In genomic region chr17:62423647-62424461, GRCh38 we compare ENCODE assay signal across 8 cellular contexts. TPM values are rescaled to one million over a fixed set of nuclear protein-coding genes. Genes with fewer than 3 reads are reported as not detected.
DNase-seq lines count a peak whose midpoint lies in the region; ATAC-seq and TF ChIP-seq lines count a peak whose summit lies in the region.
"Not testable (repeated sequence)": the region's sequence is repeated elsewhere in the genome, so short reads cannot be mapped to it uniquely, and the experiment has no call there.

TSS of gene METTL2A (plus strand) at chr17:62423897. CDS start at chr17:62423903, 6 bp downstream.

- peaks cover 19% of the 10 kb centered on the region for H3K79me2 ChIP-seq in osteoblast (ENCODE audit: insufficient read depth, low read length)

- CTCF ChIA-PET in activated naive CD4-positive, alpha-beta T cell treated with anti-CD3 and anti-CD28 coated beads, Interleukin-2, amount 10 ng/mL, durations not matched to agents 7 days and 5 days (lab: Charles Lee) = not testable (repeated sequence)

- 1% methylated on average over 31 to 58 of the region's 58 CpGs for WGBS in testis, 2 donors

- H4K20me1 ChIP-seq in osteoblast (ENCODE audit: insufficient read depth, low read length) = not testable (repeated sequence)

- intact Hi-C loops in testis (cut with DNase I; ENCODE audit: low total_unique reads) = not testable (repeated sequence)

- peaks cover 10% of the 10 kb centered on the region for H3K4me1 ChIP-seq in osteoblast (ENCODE audit: insufficient read depth, low read length)
- H3K4me1 ChIP-seq in testis = not testable (repeated sequence)

- not testable (repeated sequence) for H3K27me3 Mint-ChIP-seq in activated naive CD4-positive, alpha-beta T cell treated with anti-CD3 and anti-CD28 coated beads, Interleukin-2, amount 10 ng/mL, durations not matched to agents 7 days and 5 days

- not testable (repeated sequence) for H3K36me3 ChIP-seq in SK-N-MC (ENCODE audit: insufficient read depth, low read length); osteoblast (ENCODE audit: insufficient read depth, low read length); testis (ENCODE audit: low read depth, missing control alignments)

- H3K36me3 Mint-ChIP-seq in activated naive CD4-positive, alpha-beta T cell treated with anti-CD3 and anti-CD28 coated beads, Interleukin-2, amount 10 ng/mL, durations not matched to agents 7 days and 5 days = not testable (repeated sequence)

- H3K4me1 Mint-ChIP-seq in activated naive CD4-positive, alpha-beta T cell treated with anti-CD3 and anti-CD28 coated beads, Interleukin-2, amount 10 ng/mL, durations not matched to agents 7 days and 5 days = peaks cover 32% of the 10 kb centered on the region

- H3K27ac ChIP-seq in SK-N-MC (peak within 1 kb of the TSS; percentile 73; the same call in 1 of the 2 replicates), osteoblast (ENCODE audit: low read depth, low read length) (peak within 1 kb of the TSS; percentile 51), testis (peak within 1 kb of the TSS in 1 of 2 donors; percentile 8)

- peak within 1 kb of the TSS; percentile 93 for H3K27ac Mint-ChIP-seq in activated naive CD4-positive, alpha-beta T cell treated with anti-CD3 and anti-CD28 coated beads, Interleukin-2, amount 10 ng/mL, durations not matched to agents 7 days and 5 days

- H2AFZ ChIP-seq in osteoblast (ENCODE audit: low read length) = peak within 1 kb of the TSS; percentile 94

- peak within 1 kb of the TSS; percentile 99 for H3K4me3 Mint-ChIP-seq in activated naive CD4-positive, alpha-beta T cell treated with anti-CD3 and anti-CD28 coated beads, Interleukin-2, amount 10 ng/mL, durations not matched to agents 7 days and 5 days

- TF ChIP-seq CTCF in GM12864 (IDR thresholded peaks at IDR 0.05; ENCODE audit: low read depth, low read length, missing control alignments) (peak; percentile 56), osteoblast (IDR thresholded peaks at IDR 0.05; ENCODE audit: extremely low read depth, low read depth, low read length) (peak; percentile 15), testis (IDR thresholded peaks at IDR 0.05) (peak in 2 of 3 experiments; percentile 10 to 19)

- TF ChIP-seq POLR2A in testis (IDR thresholded peaks at IDR 0.05) = not testable (repeated sequence)

- H3K9me3 Mint-ChIP-seq in activated naive CD4-positive, alpha-beta T cell treated with anti-CD3 and anti-CD28 coated beads, Interleukin-2, amount 10 ng/mL, durations not matched to agents 7 days and 5 days = not testable (repeated sequence)

- DNase-seq in GM12864 (ENCODE audit: low read depth) (peak; percentile 78), NCI-H1048 (lab: John Stamatoyannopoulos, UW) (peak; percentile 87), SK-N-MC (ENCODE audit: low read depth, low spot score) (peak; percentile 57), glomerular visceral epithelial cell (ENCODE audit: extremely low spot score) (peak; percentile 92), osteoblast (ENCODE audit: insufficient read length, low spot score, missing footprints) (peak; percentile 39), testis (peak; percentile 95)
- DNase-seq in activated naive CD4-positive, alpha-beta T cell treated with anti-CD3 and anti-CD28 coated beads, Interleukin-2, amount 10 ng/mL, durations not matched to agents 7 days and 5 days = peak; percentile 94

- ATAC-seq in HG02610 (IDR thresholded peaks at IDR 0.05; ENCODE audit: unreplicated experiment) = peak; percentile 95

- H3K4me3 ChIP-seq in GM12864 (ENCODE audit: low read depth, low read length) (peak within 1 kb of the TSS; percentile 82), SK-N-MC (peak within 1 kb of the TSS; percentile 84), osteoblast (ENCODE audit: insufficient read depth, low read length) (peak within 1 kb of the TSS; percentile 84), testis (peak within 1 kb of the TSS; percentile 71 to 80)

- H3K9ac ChIP-seq in SK-N-MC (ENCODE audit: insufficient read length) = peak within 1 kb of the TSS; percentile 80

- not testable (repeated sequence) for H3K27me3 ChIP-seq in osteoblast (ENCODE audit: insufficient read depth, low read length); testis

- peak within 1 kb of the TSS; percentile 90 for H3K4me2 ChIP-seq in osteoblast (ENCODE audit: insufficient read depth, low read length)

- not testable (repeated sequence) for H3K9me3 ChIP-seq in SK-N-MC (ENCODE audit: low read depth, low read length); osteoblast (ENCODE audit: low read depth, low read length); testis

RNA-seq across cellular contexts. Expression of gene METTL2A, which starts in this region (rescaled TPM):
- total RNA-seq in osteoblast (20.9 and 24.6 TPM in 2 replicates), testis (10 to 100 TPM; 17.2 to 17.8 TPM)
- 21.0 TPM for polyA plus RNA-seq in testis (ENCODE audit: insufficient read depth, low read depth, low replicate concordance)

Comparison
In these comparisons a context has a peak if more than half of its experiments do, and no peak if none do; other contexts are left out.
1. DNase-seq: peak in every context shown above with its lines; median percentile 95 in testis; 94 in activated naive CD4-positive, alpha-beta T cell treated with anti-CD3 and anti-CD28 coated beads, Interleukin-2, amount 10 ng/mL, durations not matched to agents 7 days and 5 days; 92 in glomerular visceral epithelial cell; 87 in NCI-H1048; 78 in GM12864; 57 in SK-N-MC; 39 in osteoblast.